ENCODE assay signal across 4 cellular contexts in the genomic region with DNA sequence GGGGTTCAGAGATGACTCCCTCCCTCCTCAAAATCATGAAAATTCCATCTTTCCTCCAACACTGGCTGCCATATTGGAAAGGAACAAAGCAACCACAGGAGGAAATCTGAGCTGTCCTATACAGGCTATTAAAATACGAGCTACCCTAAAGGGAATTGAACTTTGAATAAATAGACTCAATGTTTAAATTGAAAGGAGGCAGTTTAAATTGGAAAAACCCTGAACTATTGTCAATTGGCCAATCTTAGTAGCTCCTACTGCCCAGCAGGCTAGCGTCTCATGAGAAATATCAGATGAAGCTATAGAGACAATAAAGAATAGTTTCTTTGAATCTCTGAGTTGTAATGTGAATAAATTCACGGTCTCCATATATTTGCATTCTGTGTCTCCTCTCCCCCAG.
"Had no signal": no experiment of that assay in that cellular context is flagged by ENCODE, and none has a peak within 500 bp of the region (broad histone marks: within the 10 kb centered on the region; RNA-seq: fewer than 3 reads in every experiment).

No MANE protein-coding gene starts in this region.

- H3K4me1 Mint-ChIP-seq: GM23338, H9 had no signal

- DNase-seq: H9, HCEC 1CT, IMR-90 had no signal

- H3K4me3 Mint-ChIP-seq: GM23338, H9 had no signal

- H3K9me3 Mint-ChIP-seq: GM23338, H9 had no signal

- H3K27ac Mint-ChIP-seq: GM23338, H9 had no signal
